ENCODE assay signal across 2 cellular contexts in the genomic region with DNA sequence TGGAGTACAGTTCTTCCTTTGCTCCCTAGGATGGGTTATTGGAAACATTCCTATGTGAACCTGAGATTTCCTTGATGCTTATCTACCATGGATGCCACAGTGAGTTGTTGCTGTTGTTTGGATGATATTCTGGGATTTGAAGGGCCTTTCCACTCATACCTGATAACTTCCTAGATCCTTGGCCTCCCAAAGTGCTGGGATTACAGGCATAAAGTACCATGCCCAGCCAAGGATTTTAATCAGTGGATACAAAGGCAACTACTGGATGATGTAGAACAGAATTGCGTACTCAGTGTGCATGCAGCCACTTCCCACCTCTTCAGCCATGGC.
TF ChIP-seq lines count a peak whose summit lies in the region.

No MANE protein-coding gene starts in this region.

TF ChIP-seq in GM23338, 12 proteins besides CTCF, POLR2A, EP300 and RAD21 (continues in another document):
- TF ChIP-seq JUNB (IDR thresholded peaks at IDR 0.05; ENCODE audit: unreplicated experiment): no peak
- TF ChIP-seq, protein P1, sequence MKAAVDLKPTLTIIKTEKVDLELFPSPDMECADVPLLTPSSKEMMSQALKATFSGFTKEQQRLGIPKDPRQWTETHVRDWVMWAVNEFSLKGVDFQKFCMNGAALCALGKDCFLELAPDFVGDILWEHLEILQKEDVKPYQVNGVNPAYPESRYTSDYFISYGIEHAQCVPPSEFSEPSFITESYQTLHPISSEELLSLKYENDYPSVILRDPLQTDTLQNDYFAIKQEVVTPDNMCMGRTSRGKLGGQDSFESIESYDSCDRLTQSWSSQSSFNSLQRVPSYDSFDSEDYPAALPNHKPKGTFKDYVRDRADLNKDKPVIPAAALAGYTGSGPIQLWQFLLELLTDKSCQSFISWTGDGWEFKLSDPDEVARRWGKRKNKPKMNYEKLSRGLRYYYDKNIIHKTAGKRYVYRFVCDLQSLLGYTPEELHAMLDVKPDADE (IDR thresholded peaks at IDR 0.05): no peak
- TF ChIP-seq POLR2AphosphoS5 (IDR thresholded peaks at IDR 0.05; ENCODE audit: low read depth): no peak
- TF ChIP-seq ZNF114 (CRISPR knock-in tag; IDR thresholded peaks at IDR 0.05): no peak
- TF ChIP-seq CREB1 (CRISPR knock-in tag; IDR thresholded peaks at IDR 0.05; ENCODE audit: low read depth): no peak
- no peak for TF ChIP-seq NANOG (IDR thresholded peaks at IDR 0.05; ENCODE audit: borderline replicate concordance)
- no peak for TF ChIP-seq STAT1 (IDR thresholded peaks at IDR 0.05; ENCODE audit: unreplicated experiment)
- TF ChIP-seq, protein P2, sequence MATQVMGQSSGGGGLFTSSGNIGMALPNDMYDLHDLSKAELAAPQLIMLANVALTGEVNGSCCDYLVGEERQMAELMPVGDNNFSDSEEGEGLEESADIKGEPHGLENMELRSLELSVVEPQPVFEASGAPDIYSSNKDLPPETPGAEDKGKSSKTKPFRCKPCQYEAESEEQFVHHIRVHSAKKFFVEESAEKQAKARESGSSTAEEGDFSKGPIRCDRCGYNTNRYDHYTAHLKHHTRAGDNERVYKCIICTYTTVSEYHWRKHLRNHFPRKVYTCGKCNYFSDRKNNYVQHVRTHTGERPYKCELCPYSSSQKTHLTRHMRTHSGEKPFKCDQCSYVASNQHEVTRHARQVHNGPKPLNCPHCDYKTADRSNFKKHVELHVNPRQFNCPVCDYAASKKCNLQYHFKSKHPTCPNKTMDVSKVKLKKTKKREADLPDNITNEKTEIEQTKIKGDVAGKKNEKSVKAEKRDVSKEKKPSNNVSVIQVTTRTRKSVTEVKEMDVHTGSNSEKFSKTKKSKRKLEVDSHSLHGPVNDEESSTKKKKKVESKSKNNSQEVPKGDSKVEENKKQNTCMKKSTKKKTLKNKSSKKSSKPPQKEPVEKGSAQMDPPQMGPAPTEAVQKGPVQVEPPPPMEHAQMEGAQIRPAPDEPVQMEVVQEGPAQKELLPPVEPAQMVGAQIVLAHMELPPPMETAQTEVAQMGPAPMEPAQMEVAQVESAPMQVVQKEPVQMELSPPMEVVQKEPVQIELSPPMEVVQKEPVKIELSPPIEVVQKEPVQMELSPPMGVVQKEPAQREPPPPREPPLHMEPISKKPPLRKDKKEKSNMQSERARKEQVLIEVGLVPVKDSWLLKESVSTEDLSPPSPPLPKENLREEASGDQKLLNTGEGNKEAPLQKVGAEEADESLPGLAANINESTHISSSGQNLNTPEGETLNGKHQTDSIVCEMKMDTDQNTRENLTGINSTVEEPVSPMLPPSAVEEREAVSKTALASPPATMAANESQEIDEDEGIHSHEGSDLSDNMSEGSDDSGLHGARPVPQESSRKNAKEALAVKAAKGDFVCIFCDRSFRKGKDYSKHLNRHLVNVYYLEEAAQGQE (IDR thresholded peaks at IDR 0.05; ENCODE audit: unreplicated experiment): no peak
- no peak for TF ChIP-seq ZNF331 (CRISPR knock-in tag; IDR thresholded peaks at IDR 0.05; ENCODE audit: low read depth)
- TF ChIP-seq, protein P3, sequence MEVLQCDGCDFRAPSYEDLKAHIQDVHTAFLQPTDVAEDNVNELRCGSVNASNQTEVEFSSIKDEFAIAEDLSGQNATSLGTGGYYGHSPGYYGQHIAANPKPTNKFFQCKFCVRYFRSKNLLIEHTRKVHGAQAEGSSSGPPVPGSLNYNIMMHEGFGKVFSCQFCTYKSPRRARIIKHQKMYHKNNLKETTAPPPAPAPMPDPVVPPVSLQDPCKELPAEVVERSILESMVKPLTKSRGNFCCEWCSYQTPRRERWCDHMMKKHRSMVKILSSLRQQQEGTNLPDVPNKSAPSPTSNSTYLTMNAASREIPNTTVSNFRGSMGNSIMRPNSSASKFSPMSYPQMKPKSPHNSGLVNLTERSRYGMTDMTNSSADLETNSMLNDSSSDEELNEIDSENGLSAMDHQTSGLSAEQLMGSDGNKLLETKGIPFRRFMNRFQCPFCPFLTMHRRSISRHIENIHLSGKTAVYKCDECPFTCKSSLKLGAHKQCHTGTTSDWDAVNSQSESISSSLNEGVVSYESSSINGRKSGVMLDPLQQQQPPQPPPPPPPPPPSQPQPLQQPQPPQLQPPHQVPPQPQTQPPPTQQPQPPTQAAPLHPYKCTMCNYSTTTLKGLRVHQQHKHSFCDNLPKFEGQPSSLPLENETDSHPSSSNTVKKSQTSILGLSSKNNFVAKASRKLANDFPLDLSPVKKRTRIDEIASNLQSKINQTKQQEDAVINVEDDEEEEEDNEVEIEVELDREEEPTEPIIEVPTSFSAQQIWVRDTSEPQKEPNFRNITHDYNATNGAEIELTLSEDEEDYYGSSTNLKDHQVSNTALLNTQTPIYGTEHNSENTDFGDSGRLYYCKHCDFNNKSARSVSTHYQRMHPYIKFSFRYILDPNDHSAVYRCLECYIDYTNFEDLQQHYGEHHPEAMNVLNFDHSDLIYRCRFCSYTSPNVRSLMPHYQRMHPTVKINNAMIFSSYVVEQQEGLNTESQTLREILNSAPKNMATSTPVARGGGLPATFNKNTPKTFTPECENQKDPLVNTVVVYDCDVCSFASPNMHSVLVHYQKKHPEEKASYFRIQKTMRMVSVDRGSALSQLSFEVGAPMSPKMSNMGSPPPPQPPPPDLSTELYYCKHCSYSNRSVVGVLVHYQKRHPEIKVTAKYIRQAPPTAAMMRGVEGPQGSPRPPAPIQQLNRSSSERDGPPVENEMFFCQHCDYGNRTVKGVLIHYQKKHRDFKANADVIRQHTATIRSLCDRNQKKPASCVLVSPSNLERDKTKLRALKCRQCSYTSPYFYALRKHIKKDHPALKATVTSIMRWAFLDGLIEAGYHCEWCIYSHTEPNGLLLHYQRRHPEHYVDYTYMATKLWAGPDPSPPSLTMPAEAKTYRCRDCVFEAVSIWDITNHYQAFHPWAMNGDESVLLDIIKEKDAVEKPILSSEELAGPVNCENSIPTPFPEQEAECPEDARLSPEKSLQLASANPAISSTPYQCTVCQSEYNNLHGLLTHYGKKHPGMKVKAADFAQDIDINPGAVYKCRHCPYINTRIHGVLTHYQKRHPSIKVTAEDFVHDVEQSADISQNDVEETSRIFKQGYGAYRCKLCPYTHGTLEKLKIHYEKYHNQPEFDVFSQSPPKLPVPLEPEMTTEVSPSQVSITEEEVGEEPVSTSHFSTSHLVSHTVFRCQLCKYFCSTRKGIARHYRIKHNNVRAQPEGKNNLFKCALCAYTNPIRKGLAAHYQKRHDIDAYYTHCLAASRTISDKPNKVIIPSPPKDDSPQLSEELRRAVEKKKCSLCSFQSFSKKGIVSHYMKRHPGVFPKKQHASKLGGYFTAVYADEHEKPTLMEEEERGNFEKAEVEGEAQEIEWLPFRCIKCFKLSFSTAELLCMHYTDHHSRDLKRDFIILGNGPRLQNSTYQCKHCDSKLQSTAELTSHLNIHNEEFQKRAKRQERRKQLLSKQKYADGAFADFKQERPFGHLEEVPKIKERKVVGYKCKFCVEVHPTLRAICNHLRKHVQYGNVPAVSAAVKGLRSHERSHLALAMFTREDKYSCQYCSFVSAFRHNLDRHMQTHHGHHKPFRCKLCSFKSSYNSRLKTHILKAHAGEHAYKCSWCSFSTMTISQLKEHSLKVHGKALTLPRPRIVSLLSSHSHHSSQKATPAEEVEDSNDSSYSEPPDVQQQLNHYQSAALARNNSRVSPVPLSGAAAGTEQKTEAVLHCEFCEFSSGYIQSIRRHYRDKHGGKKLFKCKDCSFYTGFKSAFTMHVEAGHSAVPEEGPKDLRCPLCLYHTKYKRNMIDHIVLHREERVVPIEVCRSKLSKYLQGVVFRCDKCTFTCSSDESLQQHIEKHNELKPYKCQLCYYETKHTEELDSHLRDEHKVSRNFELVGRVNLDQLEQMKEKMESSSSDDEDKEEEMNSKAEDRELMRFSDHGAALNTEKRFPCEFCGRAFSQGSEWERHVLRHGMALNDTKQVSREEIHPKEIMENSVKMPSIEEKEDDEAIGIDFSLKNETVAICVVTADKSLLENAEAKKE (CRISPR knock-in tag; IDR thresholded peaks at IDR 0.05): no peak
- no peak for TF ChIP-seq EZH2phosphoT487 (IDR thresholded peaks at IDR 0.05; ENCODE audit: unreplicated experiment)

TF ChIP-seq in SK-N-SH treated with all-trans-retinoic acid at 6 μM for 48 hours, 23 proteins besides CTCF, POLR2A, EP300 and RAD21:
- TF ChIP-seq TOX (CRISPR knock-in tag; IDR thresholded peaks at IDR 0.05; ENCODE audit: borderline replicate concordance) (no peak), ISL1 (CRISPR knock-in tag; IDR thresholded peaks at IDR 0.05) (no peak), ZNF8 (CRISPR knock-in tag; IDR thresholded peaks at IDR 0.05) (no peak), OSR1 (CRISPR knock-in tag; IDR thresholded peaks at IDR 0.05) (no peak), SNAI2 (CRISPR knock-in tag; IDR thresholded peaks at IDR 0.05) (no peak), ZNF565 (CRISPR knock-in tag; conservative IDR thresholded peaks at IDR 0.05; ENCODE audit: low read depth) (no peak)
- TF ChIP-seq, protein P4, sequence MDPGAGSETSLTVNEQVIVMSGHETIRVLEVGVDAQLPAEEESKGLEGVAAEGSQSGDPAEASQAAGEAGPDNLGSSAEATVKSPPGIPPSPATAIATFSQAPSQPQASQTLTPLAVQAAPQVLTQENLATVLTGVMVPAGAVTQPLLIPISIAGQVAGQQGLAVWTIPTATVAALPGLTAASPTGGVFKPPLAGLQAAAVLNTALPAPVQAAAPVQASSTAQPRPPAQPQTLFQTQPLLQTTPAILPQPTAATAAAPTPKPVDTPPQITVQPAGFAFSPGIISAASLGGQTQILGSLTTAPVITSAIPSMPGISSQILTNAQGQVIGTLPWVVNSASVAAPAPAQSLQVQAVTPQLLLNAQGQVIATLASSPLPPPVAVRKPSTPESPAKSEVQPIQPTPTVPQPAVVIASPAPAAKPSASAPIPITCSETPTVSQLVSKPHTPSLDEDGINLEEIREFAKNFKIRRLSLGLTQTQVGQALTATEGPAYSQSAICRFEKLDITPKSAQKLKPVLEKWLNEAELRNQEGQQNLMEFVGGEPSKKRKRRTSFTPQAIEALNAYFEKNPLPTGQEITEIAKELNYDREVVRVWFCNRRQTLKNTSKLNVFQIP (CRISPR knock-in tag; IDR thresholded peaks at IDR 0.05; ENCODE audit: borderline replicate concordance, low read depth): no peak
- TF ChIP-seq, protein P5, sequence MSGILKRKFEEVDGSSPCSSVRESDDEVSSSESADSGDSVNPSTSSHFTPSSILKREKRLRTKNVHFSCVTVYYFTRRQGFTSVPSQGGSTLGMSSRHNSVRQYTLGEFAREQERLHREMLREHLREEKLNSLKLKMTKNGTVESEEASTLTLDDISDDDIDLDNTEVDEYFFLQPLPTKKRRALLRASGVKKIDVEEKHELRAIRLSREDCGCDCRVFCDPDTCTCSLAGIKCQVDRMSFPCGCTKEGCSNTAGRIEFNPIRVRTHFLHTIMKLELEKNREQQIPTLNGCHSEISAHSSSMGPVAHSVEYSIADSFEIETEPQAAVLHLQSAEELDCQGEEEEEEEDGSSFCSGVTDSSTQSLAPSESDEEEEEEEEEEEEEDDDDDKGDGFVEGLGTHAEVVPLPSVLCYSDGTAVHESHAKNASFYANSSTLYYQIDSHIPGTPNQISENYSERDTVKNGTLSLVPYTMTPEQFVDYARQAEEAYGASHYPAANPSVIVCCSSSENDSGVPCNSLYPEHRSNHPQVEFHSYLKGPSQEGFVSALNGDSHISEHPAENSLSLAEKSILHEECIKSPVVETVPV (CRISPR knock-in tag; IDR thresholded peaks at IDR 0.05): no peak
- TF ChIP-seq, protein P6, sequence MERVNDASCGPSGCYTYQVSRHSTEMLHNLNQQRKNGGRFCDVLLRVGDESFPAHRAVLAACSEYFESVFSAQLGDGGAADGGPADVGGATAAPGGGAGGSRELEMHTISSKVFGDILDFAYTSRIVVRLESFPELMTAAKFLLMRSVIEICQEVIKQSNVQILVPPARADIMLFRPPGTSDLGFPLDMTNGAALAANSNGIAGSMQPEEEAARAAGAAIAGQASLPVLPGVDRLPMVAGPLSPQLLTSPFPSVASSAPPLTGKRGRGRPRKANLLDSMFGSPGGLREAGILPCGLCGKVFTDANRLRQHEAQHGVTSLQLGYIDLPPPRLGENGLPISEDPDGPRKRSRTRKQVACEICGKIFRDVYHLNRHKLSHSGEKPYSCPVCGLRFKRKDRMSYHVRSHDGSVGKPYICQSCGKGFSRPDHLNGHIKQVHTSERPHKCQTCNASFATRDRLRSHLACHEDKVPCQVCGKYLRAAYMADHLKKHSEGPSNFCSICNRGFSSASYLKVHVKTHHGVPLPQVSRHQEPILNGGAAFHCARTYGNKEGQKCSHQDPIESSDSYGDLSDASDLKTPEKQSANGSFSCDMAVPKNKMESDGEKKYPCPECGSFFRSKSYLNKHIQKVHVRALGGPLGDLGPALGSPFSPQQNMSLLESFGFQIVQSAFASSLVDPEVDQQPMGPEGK (CRISPR knock-in tag; IDR thresholded peaks at IDR 0.05; ENCODE audit: borderline replicate concordance): no peak
- TF ChIP-seq, protein P7, sequence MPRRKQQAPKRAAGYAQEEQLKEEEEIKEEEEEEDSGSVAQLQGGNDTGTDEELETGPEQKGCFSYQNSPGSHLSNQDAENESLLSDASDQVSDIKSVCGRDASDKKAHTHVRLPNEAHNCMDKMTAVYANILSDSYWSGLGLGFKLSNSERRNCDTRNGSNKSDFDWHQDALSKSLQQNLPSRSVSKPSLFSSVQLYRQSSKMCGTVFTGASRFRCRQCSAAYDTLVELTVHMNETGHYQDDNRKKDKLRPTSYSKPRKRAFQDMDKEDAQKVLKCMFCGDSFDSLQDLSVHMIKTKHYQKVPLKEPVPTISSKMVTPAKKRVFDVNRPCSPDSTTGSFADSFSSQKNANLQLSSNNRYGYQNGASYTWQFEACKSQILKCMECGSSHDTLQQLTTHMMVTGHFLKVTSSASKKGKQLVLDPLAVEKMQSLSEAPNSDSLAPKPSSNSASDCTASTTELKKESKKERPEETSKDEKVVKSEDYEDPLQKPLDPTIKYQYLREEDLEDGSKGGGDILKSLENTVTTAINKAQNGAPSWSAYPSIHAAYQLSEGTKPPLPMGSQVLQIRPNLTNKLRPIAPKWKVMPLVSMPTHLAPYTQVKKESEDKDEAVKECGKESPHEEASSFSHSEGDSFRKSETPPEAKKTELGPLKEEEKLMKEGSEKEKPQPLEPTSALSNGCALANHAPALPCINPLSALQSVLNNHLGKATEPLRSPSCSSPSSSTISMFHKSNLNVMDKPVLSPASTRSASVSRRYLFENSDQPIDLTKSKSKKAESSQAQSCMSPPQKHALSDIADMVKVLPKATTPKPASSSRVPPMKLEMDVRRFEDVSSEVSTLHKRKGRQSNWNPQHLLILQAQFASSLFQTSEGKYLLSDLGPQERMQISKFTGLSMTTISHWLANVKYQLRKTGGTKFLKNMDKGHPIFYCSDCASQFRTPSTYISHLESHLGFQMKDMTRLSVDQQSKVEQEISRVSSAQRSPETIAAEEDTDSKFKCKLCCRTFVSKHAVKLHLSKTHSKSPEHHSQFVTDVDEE (CRISPR knock-in tag; IDR thresholded peaks at IDR 0.05): no peak
